In the genomic region with DNA sequence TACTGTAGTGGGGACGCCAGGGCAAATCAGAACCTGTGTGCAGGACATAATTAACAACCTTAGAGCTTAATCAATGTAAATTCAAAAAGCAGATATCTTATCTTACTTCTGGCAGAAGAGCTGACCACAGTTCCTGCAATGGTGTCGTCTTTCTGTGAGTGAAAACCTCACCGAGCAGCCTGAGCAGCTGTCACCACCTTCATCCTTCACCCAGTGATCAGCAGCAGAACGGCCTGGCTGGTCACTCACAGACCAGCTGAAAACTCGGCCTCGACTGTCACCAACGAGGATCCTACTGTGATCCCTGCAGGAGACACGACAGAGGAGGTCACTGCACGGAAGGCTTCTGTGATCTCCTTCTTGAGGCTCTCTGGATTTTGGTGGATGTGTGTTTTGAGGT, we compare ENCODE assay signal across 1 cellular context.
TF ChIP-seq lines count a peak whose summit lies in the region.

No MANE protein-coding gene starts in this region.

TF ChIP-seq in K562, 482 proteins besides CTCF, POLR2A, EP300 and RAD21 (continued from another document):
- TF ChIP-seq, protein P1, sequence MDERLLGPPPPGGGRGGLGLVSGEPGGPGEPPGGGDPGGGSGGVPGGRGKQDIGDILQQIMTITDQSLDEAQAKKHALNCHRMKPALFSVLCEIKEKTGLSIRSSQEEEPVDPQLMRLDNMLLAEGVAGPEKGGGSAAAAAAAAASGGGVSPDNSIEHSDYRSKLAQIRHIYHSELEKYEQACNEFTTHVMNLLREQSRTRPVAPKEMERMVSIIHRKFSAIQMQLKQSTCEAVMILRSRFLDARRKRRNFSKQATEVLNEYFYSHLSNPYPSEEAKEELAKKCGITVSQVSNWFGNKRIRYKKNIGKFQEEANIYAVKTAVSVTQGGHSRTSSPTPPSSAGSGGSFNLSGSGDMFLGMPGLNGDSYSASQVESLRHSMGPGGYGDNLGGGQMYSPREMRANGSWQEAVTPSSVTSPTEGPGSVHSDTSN (CRISPR knock-in tag; IDR thresholded peaks at IDR 0.05; ENCODE audit: low read depth) = no peak
- TF ChIP-seq, protein P1 (tag; conservative IDR thresholded peaks at IDR 0.05; ENCODE audit: low read depth) = peak; percentile 49
- TF ChIP-seq PCBP2 (IDR thresholded peaks at IDR 0.05; ENCODE audit: low read depth, low read length, poor library complexity, severe bottlenecking) = no peak
- TF ChIP-seq, protein P2, sequence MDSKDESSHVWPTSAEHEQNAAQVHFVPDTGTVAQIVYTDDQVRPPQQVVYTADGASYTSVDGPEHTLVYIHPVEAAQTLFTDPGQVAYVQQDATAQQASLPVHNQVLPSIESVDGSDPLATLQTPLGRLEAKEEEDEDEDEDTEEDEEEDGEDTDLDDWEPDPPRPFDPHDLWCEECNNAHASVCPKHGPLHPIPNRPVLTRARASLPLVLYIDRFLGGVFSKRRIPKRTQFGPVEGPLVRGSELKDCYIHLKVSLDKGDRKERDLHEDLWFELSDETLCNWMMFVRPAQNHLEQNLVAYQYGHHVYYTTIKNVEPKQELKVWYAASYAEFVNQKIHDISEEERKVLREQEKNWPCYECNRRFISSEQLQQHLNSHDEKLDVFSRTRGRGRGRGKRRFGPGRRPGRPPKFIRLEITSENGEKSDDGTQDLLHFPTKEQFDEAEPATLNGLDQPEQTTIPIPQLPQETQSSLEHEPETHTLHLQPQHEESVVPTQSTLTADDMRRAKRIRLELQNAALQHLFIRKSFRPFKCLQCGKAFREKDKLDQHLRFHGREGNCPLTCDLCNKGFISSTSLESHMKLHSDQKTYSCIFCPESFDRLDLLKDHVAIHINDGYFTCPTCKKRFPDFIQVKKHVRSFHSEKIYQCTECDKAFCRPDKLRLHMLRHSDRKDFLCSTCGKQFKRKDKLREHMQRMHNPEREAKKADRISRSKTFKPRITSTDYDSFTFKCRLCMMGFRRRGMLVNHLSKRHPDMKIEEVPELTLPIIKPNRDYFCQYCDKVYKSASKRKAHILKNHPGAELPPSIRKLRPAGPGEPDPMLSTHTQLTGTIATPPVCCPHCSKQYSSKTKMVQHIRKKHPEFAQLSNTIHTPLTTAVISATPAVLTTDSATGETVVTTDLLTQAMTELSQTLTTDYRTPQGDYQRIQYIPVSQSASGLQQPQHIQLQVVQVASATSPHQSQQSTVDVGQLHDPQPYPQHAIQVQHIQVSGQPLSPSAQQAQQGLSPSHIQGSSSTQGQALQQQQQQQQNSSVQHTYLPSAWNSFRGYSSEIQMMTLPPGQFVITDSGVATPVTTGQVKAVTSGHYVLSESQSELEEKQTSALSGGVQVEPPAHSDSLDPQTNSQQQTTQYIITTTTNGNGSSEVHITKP (IDR thresholded peaks at IDR 0.05; ENCODE audit: partially characterized antibody) = peak; percentile 22
- TF ChIP-seq NR4A1 (CRISPR knock-in tag; IDR thresholded peaks at IDR 0.05) = no peak
- TF ChIP-seq NR4A1 (tag; IDR thresholded peaks at IDR 0.05) = no peak
- TF ChIP-seq ARNT (IDR thresholded peaks at IDR 0.05) = no peak
